In the genomic region with DNA sequence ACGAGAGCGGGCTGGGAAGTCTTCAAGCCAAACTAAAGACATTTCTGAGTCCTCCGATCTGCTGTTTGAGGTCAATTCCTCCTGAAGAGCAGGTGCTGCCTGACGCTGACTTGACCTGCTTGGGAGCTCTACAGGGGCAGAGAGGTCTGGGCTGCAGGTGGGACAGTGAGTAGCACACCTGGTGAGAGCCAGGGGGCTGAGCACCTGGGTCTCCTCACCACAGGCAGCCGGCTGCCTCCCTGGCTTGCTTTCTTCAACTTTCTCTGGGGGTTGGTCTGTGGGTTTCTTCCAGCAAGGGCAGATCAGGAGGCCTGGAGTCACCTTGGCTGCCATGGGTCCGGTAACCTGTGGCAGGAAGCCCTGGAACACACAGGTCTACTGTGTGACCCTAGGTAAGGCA, we compare ENCODE assay signal across 30 cellular contexts.
"Had no signal": no experiment of that assay in that cellular context is flagged by ENCODE, and none has a peak within 500 bp of the region (broad histone marks: within the 10 kb centered on the region; RNA-seq: fewer than 3 reads in every experiment).

No MANE protein-coding gene starts in this region.

- H3K9me3 ChIP-seq: adrenal gland, ascending aorta, left lung, sigmoid colon, thoracic aorta had no signal

- DNase-seq: activated CD4-positive, alpha-beta T cell treated with anti-CD3 and anti-CD28 coated beads, Interleukin-2, amount 10 ng/mL, durations not matched to agents 7 days and 5 days; activated CD4-positive, CD25-positive, alpha-beta regulatory T cell; activated CD8-positive, alpha-beta memory T cell treated with anti-CD3 and anti-CD28 coated beads, Interleukin-2, amount 50 U/mL, for 48 hours; activated gamma-delta T cell treated with Interleukin-2 at 50 U/mL for 16 hours; activated T-cell treated with anti-CD3 and anti-CD28 coated beads, Interleukin-2, amount 50 U/mL, for 72 hours; brain microvascular endothelial cell; caudate nucleus; effector CD8-positive, alpha-beta T cell; glutamatergic neuron; immature natural killer cell; kidney glomerular epithelial cell; naive thymus-derived CD8-positive, alpha-beta T cell; sigmoid colon; stimulated activated CD4-positive, alpha-beta T cell treated with anti-CD3 and anti-CD28 coated beads, Interleukin-15, amount 100 ng/mL, for 24 hours; stimulated activated CD4-positive, alpha-beta T cell treated with anti-CD3 and anti-CD28 coated beads, Interleukin-2, amount 100 ng/mL, for 48 hours; stimulated activated CD8-positive, alpha-beta memory T cell treated with anti-CD3 and anti-CD28 coated beads, Interleukin-4, amount 100 ng/mL, for 48 hours; stimulated activated naive CD4-positive, alpha-beta T cell had no signal

- H3K27ac Mint-ChIP-seq: activated CD4-positive, alpha-beta T cell treated with anti-CD3 and anti-CD28 coated beads, Interleukin-2, amount 10 ng/mL, durations not matched to agents 7 days and 5 days; activated T-cell treated with anti-CD3 and anti-CD28 coated beads, Interleukin-2, amount 50 U/mL, for 72 hours; dendritic cell treated with granulocyte-macrophage colony-stimulating factor and Interleukin-4, amounts not matched to agents 40 ng/mL and 50 ng/mL, for 4 days; immature natural killer cell; mesothelial cell of epicardium; neural progenitor cell; T-helper 1 cell treated with Interleukin-12 subunit alpha and Interleukin-12 subunit beta and Interleukin-4 antibody, amounts not matched to agents 30 μg/mL and 1 μg/mL, for 36 hours; type B pancreatic cell had no signal

- H3K36me3 ChIP-seq: adrenal gland, ascending aorta, brain microvascular endothelial cell, left lung, neural progenitor cell, sigmoid colon, thoracic aorta had no signal

- H3K36me3 Mint-ChIP-seq: mesothelial cell of epicardium, neural progenitor cell, type B pancreatic cell had no signal

- H3K27me3 Mint-ChIP-seq: activated CD4-positive, alpha-beta T cell treated with anti-CD3 and anti-CD28 coated beads, Interleukin-2, amount 10 ng/mL, durations not matched to agents 7 days and 5 days; dendritic cell treated with granulocyte-macrophage colony-stimulating factor and Interleukin-4, amounts not matched to agents 40 ng/mL and 50 ng/mL, for 4 days; naive thymus-derived CD8-positive, alpha-beta T cell; type B pancreatic cell had no signal

- H3K4me1 ChIP-seq: adrenal gland, ascending aorta, left lung, neural progenitor cell, sigmoid colon had no signal

- H3K9me3 Mint-ChIP-seq: activated T-cell treated with anti-CD3 and anti-CD28 coated beads, Interleukin-2, amount 50 U/mL, for 72 hours; dendritic cell treated with granulocyte-macrophage colony-stimulating factor and Interleukin-4, amounts not matched to agents 40 ng/mL and 50 ng/mL, for 4 days; immature natural killer cell; naive thymus-derived CD8-positive, alpha-beta T cell; neural progenitor cell; T-helper 1 cell treated with Interleukin-12 subunit alpha and Interleukin-12 subunit beta and Interleukin-4 antibody, amounts not matched to agents 30 μg/mL and 1 μg/mL, for 36 hours; type B pancreatic cell had no signal

- ATAC-seq: activated T-cell treated with anti-CD3 and anti-CD28 coated beads, Interleukin-2, amount 50 U/mL, for 72 hours; esophagus mucosa; left lung; naive thymus-derived CD8-positive, alpha-beta T cell had no signal

- H3K27me3 ChIP-seq: adrenal gland, ascending aorta, brain microvascular endothelial cell, hepatocyte, left lung, neural progenitor cell, sigmoid colon had no signal

- H3K4me3 Mint-ChIP-seq: activated CD4-positive, alpha-beta T cell treated with anti-CD3 and anti-CD28 coated beads, Interleukin-2, amount 10 ng/mL, durations not matched to agents 7 days and 5 days; activated T-cell treated with anti-CD3 and anti-CD28 coated beads, Interleukin-2, amount 50 U/mL, for 72 hours; dendritic cell treated with granulocyte-macrophage colony-stimulating factor and Interleukin-4, amounts not matched to agents 40 ng/mL and 50 ng/mL, for 4 days; immature natural killer cell; mesothelial cell of epicardium; naive thymus-derived CD8-positive, alpha-beta T cell; neural progenitor cell; T-helper 1 cell treated with Interleukin-12 subunit alpha and Interleukin-12 subunit beta and Interleukin-4 antibody, amounts not matched to agents 30 μg/mL and 1 μg/mL, for 36 hours; type B pancreatic cell had no signal

- H3K4me1 Mint-ChIP-seq: immature natural killer cell, mesothelial cell of epicardium, neural progenitor cell had no signal

- H3K27ac ChIP-seq: adrenal gland, ascending aorta, brain microvascular endothelial cell, hepatocyte, left lung, neural progenitor cell, sigmoid colon, thoracic aorta had no signal

- H3K4me3 ChIP-seq: adrenal gland, ascending aorta, hepatocyte, left lung, lung, neural progenitor cell, sigmoid colon, smooth muscle cell, thoracic aorta had no signal
